ENCODE assay signal across 24 cellular contexts in genomic region chr12:131698286-131698685, GRCh38. TPM values are rescaled to one million over a fixed set of nuclear protein-coding genes. Genes with fewer than 3 reads are reported as not detected.
A peak's percentile ranks its signal among the peaks of the same experiment; 100 is the strongest.
DNase-seq lines count a peak whose midpoint lies in the region; ATAC-seq, FAIRE-seq and TF ChIP-seq lines count a peak whose summit lies in the region.
"Had no signal": no experiment of that assay in that cellular context is flagged by ENCODE, and none has a peak within 500 bp of the region (broad histone marks: within the 10 kb centered on the region; RNA-seq: fewer than 3 reads in every experiment).

No MANE protein-coding gene starts in this region.

- H3K9me3 ChIP-seq in K562 (replicated peaks; ENCODE audit: control insufficient read depth, insufficient read depth, low read depth, low read length) (no peaks in the 10 kb centered on the region), osteoblast (ENCODE audit: low read depth, low read length) (no peaks in the 10 kb centered on the region), mesenchymal stem cell (ENCODE audit: control insufficient read depth, low read length) (peaks cover 3% of the 10 kb centered on the region)
- H3K9me3 ChIP-seq: BE2C had no signal

- H2AFZ ChIP-seq in K562 (ENCODE audit: low read depth, low read length) (no peak overlapping the region), osteoblast (ENCODE audit: low read length) (no peak overlapping the region), mesenchymal stem cell (ENCODE audit: low read depth, low read length) (no peak overlapping the region)

- peaks cover 17 to 44% of the 10 kb centered on the region in 2 experiments; a peak in 4 of 5 replicates for H3K27me3 ChIP-seq in K562 (ENCODE audit: control insufficient read depth in 2 of 2, insufficient read depth in 2 of 2, low read length in 2 of 2)
- H3K27me3 ChIP-seq in osteoblast (ENCODE audit: insufficient read depth, low read length) = no peaks in the 10 kb centered on the region
- peaks cover 0 to 15% of the 10 kb centered on the region in 2 experiments for H3K27me3 ChIP-seq in mesenchymal stem cell (ENCODE audit: control insufficient read depth in 1 of 2, insufficient read depth in 1 of 2, low read length in 2 of 2)

- H4K20me1 ChIP-seq in K562 (replicated peaks; ENCODE audit: control insufficient read depth, insufficient read depth, low read length) (no peaks in the 10 kb centered on the region; the same call in 1 of the 2 replicates), osteoblast (ENCODE audit: insufficient read depth, low read length) (no peaks in the 10 kb centered on the region)

- H3K23ac ChIP-seq in mesenchymal stem cell (ENCODE audit: low read length in 2 of 2) = no peak overlapping the region

- H3K79me1 ChIP-seq in mesenchymal stem cell (replicated peaks; ENCODE audit: low read length, poor library complexity, severe bottlenecking) = no peaks in the 10 kb centered on the region

- 10% methylated on average over 12 of the region's 12 CpGs for WGBS in K562 (ENCODE audit: insufficient coverage, low coverage, missing lambda C conversion rate)
- 86% methylated on average over 12 of the region's 12 CpGs for WGBS in mesenchymal stem cell

- DNase-seq in activated effector memory CD4-positive, alpha-beta T cell treated with anti-CD3 and anti-CD28 coated beads, Interleukin-2, amount 50 U/mL, for 16 hours = peak; percentile 42
- no peak for DNase-seq in activated effector memory CD4-positive, alpha-beta T cell treated with Interleukin-2 at 50 U/mL for 16 hours
- DNase-seq in K562 (ENCODE audit: extremely low read depth in 1 of 4, low spot score in 3 of 4) = no peak
- DNase-seq in osteoblast (ENCODE audit: insufficient read length, low spot score, missing footprints) = peak; percentile 44
- DNase-seq in GM10248 (ENCODE audit: extremely low spot score) = no peak
- DNase-seq in mesenchymal stem cell = no peak
- DNase-seq: ACHN; BE2C; C1 segment of cervical spinal cord; CD4-positive, CD25-positive, alpha-beta regulatory T cell; CD8-positive, alpha-beta memory T cell; COR-L47; DMS 273 treated with DMSO at 0.1 percent for 48 hours; DMS53; DND-41; EL; GOT3; H7; HFFc6 had no signal

- no peak for TF ChIP-seq RAD21 in K562 (CRISPR knock-in tag; conservative IDR thresholded peaks at IDR 0.05 in 1 of 2, IDR thresholded peaks at IDR 0.05 in 1 of 2)

- no peak overlapping the region for H2AK5ac ChIP-seq in mesenchymal stem cell (ENCODE audit: low read length, severe bottlenecking)

- H3K36me3 ChIP-seq in K562 (ENCODE audit: control insufficient read depth, insufficient read depth, low read length) (no peaks in the 10 kb centered on the region), osteoblast (ENCODE audit: insufficient read depth, low read length) (no peaks in the 10 kb centered on the region), mesenchymal stem cell (ENCODE audit: control insufficient read depth in 1 of 2, insufficient read depth in 2 of 2, low read depth in 1 of 2, low read length in 2 of 2) (no peaks in the 10 kb centered on the region)
- H3K36me3 ChIP-seq: BE2C had no signal

- H3K27ac ChIP-seq in K562 (ENCODE audit: extremely low read depth, low read depth, low read length) = no peak overlapping the region
- no peak overlapping the region for H3K27ac ChIP-seq in osteoblast (ENCODE audit: low read depth, low read length)
- H3K27ac ChIP-seq in mesenchymal stem cell (ENCODE audit: low read length, poor library complexity, severe bottlenecking) = no peak overlapping the region

- no peak overlapping the region for H3K18ac ChIP-seq in mesenchymal stem cell (ENCODE audit: low read depth in 1 of 2, low read length in 2 of 2)

- no peak overlapping the region for H2BK5ac ChIP-seq in mesenchymal stem cell (ENCODE audit: low read depth, low read length, poor library complexity, severe bottlenecking)

- H3K79me2 ChIP-seq in K562 (ENCODE audit: control insufficient read depth, insufficient read depth, low read length) (no peaks in the 10 kb centered on the region), osteoblast (ENCODE audit: insufficient read depth, low read length) (no peaks in the 10 kb centered on the region)

- no peak overlapping the region for H4K8ac ChIP-seq in mesenchymal stem cell (ENCODE audit: low read length)

- no peak for TF ChIP-seq EP300 in K562 (IDR thresholded peaks at IDR 0.05; ENCODE audit: low read length)

- ATAC-seq in K562 = no peak
- ATAC-seq: HCT116, HepG2 had no signal

- H3K4me3 ChIP-seq in K562 (no peak overlapping the region), osteoblast (ENCODE audit: insufficient read depth, low read length) (no peak overlapping the region), mesenchymal stem cell (ENCODE audit: insufficient read depth in 1 of 2, low read depth in 1 of 2, low read length in 2 of 2) (no peak overlapping the region)

- no peak overlapping the region for H2BK15ac ChIP-seq in mesenchymal stem cell (ENCODE audit: low read depth, poor library complexity, severe bottlenecking)

- TF ChIP-seq POLR2A in K562 (conservative IDR thresholded peaks at IDR 0.05) = no peak

- TF ChIP-seq CTCF in K562 (IDR thresholded peaks at IDR 0.05 in 2 of 3, conservative IDR thresholded peaks at IDR 0.05 in 1 of 3; ENCODE audit: insufficient read depth in 2 of 3, low read depth in 1 of 3, low read length in 3 of 3) (no peak), osteoblast (IDR thresholded peaks at IDR 0.05; ENCODE audit: extremely low read depth, low read depth, low read length) (no peak), GM10248 (IDR thresholded peaks at IDR 0.05; ENCODE audit: control extremely low read depth, extremely low read depth, low read depth, missing control alignments) (no peak)

- H2BK12ac ChIP-seq in mesenchymal stem cell (ENCODE audit: low read length in 2 of 2) = no peak overlapping the region

- no peak overlapping the region for H3K9ac ChIP-seq in K562 (ENCODE audit: insufficient read depth in 1 of 2, low read depth in 2 of 2, low read length in 2 of 2)
- H3K9ac ChIP-seq in mesenchymal stem cell (ENCODE audit: low read length) = no peak overlapping the region

- CTCF ChIA-PET in K562 (lab: Yijun Ruan, JAX; ENCODE audit: low intra/inter-chr PET ratio) = no interaction called here
- CTCF ChIA-PET in GM10248 (lab: Yijun Ruan, JAX) = no interaction called here

- no peak overlapping the region for H2BK120ac ChIP-seq in mesenchymal stem cell (ENCODE audit: low read depth, low read length)

- H3K4ac ChIP-seq in mesenchymal stem cell (ENCODE audit: low read depth in 1 of 2, low read length in 2 of 2) = no peak overlapping the region

- BruUV-seq in K562 (replicated peaks; lab: Mats Ljungman, UMichigan) = no TSS peak

- in situ Hi-C loops in K562 (cut with MboI) = loop anchor here (10.0 kb wide), 1 partner anchor 867 kb away; no protein-coding TSS in a partner anchor

- H3K4me1 ChIP-seq in K562 (replicated peaks in 1 of 2; ENCODE audit: control insufficient read depth in 2 of 2, insufficient read depth in 2 of 2, low read length in 2 of 2) (peaks cover under 1 to 4% of the 10 kb centered on the region in 2 experiments; a peak in 3 of 5 replicates), osteoblast (ENCODE audit: insufficient read depth, low read length) (peaks cover 7% of the 10 kb centered on the region), mesenchymal stem cell (ENCODE audit: control insufficient read depth, insufficient read depth, low read depth, low read length) (no peaks in the 10 kb centered on the region)
- H3K4me1 ChIP-seq: BE2C had no signal

- H4K91ac ChIP-seq in mesenchymal stem cell (ENCODE audit: low read length) = no peak overlapping the region

- POLR2A ChIA-PET in K562 (lab: Yijun Ruan, JAX) (interaction anchor here (0.6 kb wide), 1 partner anchor 11 kb away, joined by 4 read pairs; no protein-coding TSS in a partner anchor), GM10248 (lab: Yijun Ruan, JAX) (no interaction called here)

- intact Hi-C loops in K562 (cut with micrococcal nuclease) = no loop called here

- no peak overlapping the region for H3K14ac ChIP-seq in mesenchymal stem cell (ENCODE audit: low read length in 2 of 2)

- H3K4me2 ChIP-seq in K562 (ENCODE audit: insufficient read depth, low read length) (no peak overlapping the region), osteoblast (ENCODE audit: insufficient read depth, low read length) (no peak overlapping the region), mesenchymal stem cell (ENCODE audit: low read length, poor library complexity, severe bottlenecking) (no peak overlapping the region)

- no peaks in the 10 kb centered on the region for H3K9me1 ChIP-seq in K562 (ENCODE audit: control insufficient read depth, insufficient read depth, low read length)

- FAIRE-seq in K562 (lab: Jason Lieb, UNC) = no peak
- FAIRE-seq: A204.1, GM12892, GM18507, HepG2 had no signal

TF ChIP-seq in K562, 482 proteins besides CTCF, POLR2A, EP300 and RAD21 (continues in another document):
- TF ChIP-seq FOXM1 (IDR thresholded peaks at IDR 0.05; ENCODE audit: low read depth) (no peak), FOXM1 (CRISPR knock-in tag; IDR thresholded peaks at IDR 0.05; ENCODE audit: low read depth) (no peak)

RNA-seq across cellular contexts. Expression of gene SFSWAP, which starts 12.6 kb away (rescaled TPM):
- total RNA-seq in K562 (2011; cell fraction: chromatin; rRNA removed; ENCODE audit: low replicate concordance) = 141 and 174 TPM in 2 replicates
- 69.2 and 73.8 TPM in 2 replicates for total RNA-seq in K562 (2011; cell fraction: nucleolus; rRNA removed)
- 106 and 133 TPM in 2 replicates for total RNA-seq in K562 (2011; cell fraction: nucleoplasm; rRNA removed)
- total RNA-seq in K562 (2014; rRNA removed) (47.5 and 53.4 TPM in 2 replicates), K562 (2014; rRNA removed; fragmentation: Illumina TruSeq; extraction: Trizol) (21.9 and 23.4 TPM in 2 replicates), K562 (2015; rRNA removed; fragmentation: Illumina TruSeq; extraction: Trizol) (31.0 and 32.6 TPM in 2 replicates), K562 (2021) (57.3 and 60.4 TPM in 2 replicates), osteoblast (30.1 and 31.1 TPM in 2 replicates)
- polyA plus RNA-seq in K562 (2011; rRNA removed) (17.4 and 33.1 TPM in 2 replicates), K562 (2014; fragmentation: Illumina TruSeq; extraction: Trizol) (47.9 and 49.4 TPM in 2 replicates), K562 (2014; fragmentation: Nextera tagmentation; extraction: Ambion mirVana) (1 to 10 TPM; 2.4 to 2.8 TPM), K562 (2014; rRNA removed) (36.2 and 42.4 TPM in 2 replicates)
- 17.2 and 28.4 TPM in 2 replicates for polyA plus RNA-seq in K562 (2011; cell fraction: cytosol; rRNA removed)
- 104 and 135 TPM in 2 replicates for polyA plus RNA-seq in K562 (2011; cell fraction: nucleus; rRNA removed)
- polyA plus RNA-seq in K562 (2012) = 26.3 and 38.9 TPM in 2 replicates
- 24.6 and 36.6 TPM in 2 replicates for polyA minus RNA-seq in K562 (2011; rRNA and poly(A)+ RNA removed)
- polyA minus RNA-seq in K562 (2011; cell fraction: cytosol; rRNA and poly(A)+ RNA removed) = 18.6 and 35.6 TPM in 2 replicates
- 50.4 and 79.0 TPM in 2 replicates for polyA minus RNA-seq in K562 (2011; cell fraction: nucleus; rRNA and poly(A)+ RNA removed)
- polyA plus RNA-seq in mesenchymal stem cell (2013, experiment 1 of 2) = 31.4 TPM
- polyA plus RNA-seq in mesenchymal stem cell (2013, experiment 2 of 2) = 30.6 TPM

Comparison
In these comparisons a context has a peak if more than half of its experiments do, and no peak if none do; other contexts are left out.
1. DNase-seq: peak in activated effector memory CD4-positive, alpha-beta T cell treated with anti-CD3 and anti-CD28 coated beads, Interleukin-2, amount 50 U/mL, for 16 hours (single experiment) and osteoblast (single experiment); none in activated effector memory CD4-positive, alpha-beta T cell treated with Interleukin-2 at 50 U/mL for 16 hours (single experiment), K562 (0 of 4), GM10248 (single experiment) and mesenchymal stem cell (single experiment).